Comparison of ENCODE assay signal across 1 cellular context in the genomic region with DNA sequence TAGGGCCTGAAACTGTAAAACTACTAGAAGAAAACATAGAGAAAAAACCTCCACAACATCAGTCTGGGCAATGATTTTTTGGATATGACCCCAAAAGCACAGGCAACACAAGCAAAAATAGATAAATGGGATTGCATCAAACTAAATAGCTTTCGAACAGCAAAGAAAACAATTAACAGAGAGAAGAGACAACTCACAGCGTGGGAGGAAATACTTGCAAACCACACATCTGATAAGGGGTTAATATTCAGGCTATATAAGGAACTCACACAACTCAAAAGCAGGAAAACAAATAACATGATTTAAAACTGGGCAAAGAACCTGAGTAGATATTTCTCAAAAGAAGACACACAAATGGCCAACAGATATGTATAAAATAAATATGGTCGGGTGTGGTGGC.
A peak's percentile ranks its signal among the peaks of the same experiment; 100 is the strongest.
TF ChIP-seq lines count a peak whose summit lies in the region.

No MANE protein-coding gene starts in this region.

TF ChIP-seq in K562, 482 proteins besides CTCF, POLR2A, EP300 and RAD21:
- TF ChIP-seq MTA2 (IDR thresholded peaks at IDR 0.05; ENCODE audit: low read depth) (no peak), NRF1 (conservative IDR thresholded peaks at IDR 0.05 in 1 of 2, IDR thresholded peaks at IDR 0.05 in 1 of 2) (no peak), CBFA2T3 (IDR thresholded peaks at IDR 0.05) (peak; percentile 55), ZSCAN32 (CRISPR knock-in tag; IDR thresholded peaks at IDR 0.05) (no peak), CAMTA2 (CRISPR knock-in tag; conservative IDR thresholded peaks at IDR 0.05) (no peak), SIN3B (IDR thresholded peaks at IDR 0.05; ENCODE audit: low read depth) (no peak), CBX8 (IDR thresholded peaks at IDR 0.05; ENCODE audit: borderline replicate concordance, extremely low read depth, low read depth, low read length, poor library complexity, severe bottlenecking) (no peak), TBL1XR1 (IDR thresholded peaks at IDR 0.05; ENCODE audit: low read length in 2 of 2) (0 out of 4 replicates have a peak, but pooled peaks of 1 of the 2 experiments have one; percentile 54), SMARCA4 (IDR thresholded peaks at IDR 0.05) (peak; percentile 52; the same call in 1 of the 2 replicates), DPF2 (IDR thresholded peaks at IDR 0.05) (peak; percentile 59; the same call in 1 of the 2 replicates), ZNF512 (tag; IDR thresholded peaks at IDR 0.05) (no peak), SMARCE1 (IDR thresholded peaks at IDR 0.05) (peak; percentile 73; the same call in 1 of the 2 replicates), RCOR1 (IDR thresholded peaks at IDR 0.05; ENCODE audit: borderline replicate concordance in 1 of 2, low read depth in 2 of 2, low read length in 2 of 2) (peak in 1 of 2 experiments; percentile 81; a peak in 2 of 4 replicates), ARID1B (IDR thresholded peaks at IDR 0.05) (peak; percentile 60), VEZF1 (CRISPR knock-in tag; IDR thresholded peaks at IDR 0.05) (0 out of 2 replicates have a peak, but pooled peaks have one; percentile 19), CGGBP1 (CRISPR knock-in tag; IDR thresholded peaks at IDR 0.05) (no peak), ZNF79 (CRISPR knock-in tag; IDR thresholded peaks at IDR 0.05; ENCODE audit: low read depth) (peak; percentile 90), ZNF253 (CRISPR knock-in tag; conservative IDR thresholded peaks at IDR 0.05) (no peak), ZNF583 (CRISPR knock-in tag; IDR thresholded peaks at IDR 0.05) (peak; percentile 74; the same call in 1 of the 2 replicates), HDGF (IDR thresholded peaks at IDR 0.05) (no peak), ZNF41 (CRISPR knock-in tag; conservative IDR thresholded peaks at IDR 0.05) (no peak), KLF10 (CRISPR knock-in tag; IDR thresholded peaks at IDR 0.05) (no peak), ZNF212 (CRISPR knock-in tag; IDR thresholded peaks at IDR 0.05) (no peak), HDAC2 (IDR thresholded peaks at IDR 0.05) (peak; percentile 22; the same call in 1 of the 2 replicates), KDM1A (IDR thresholded peaks at IDR 0.05) (peak; percentile 90 to 93), CEBPG (CRISPR knock-in tag; IDR thresholded peaks at IDR 0.05) (no peak), CEBPG (tag; conservative IDR thresholded peaks at IDR 0.05 in 1 of 2, IDR thresholded peaks at IDR 0.05 in 1 of 2) (0 out of 4 replicates have a peak, but pooled peaks of 1 of the 2 experiments have one; percentile 26), ARID3A (IDR thresholded peaks at IDR 0.05; ENCODE audit: borderline replicate concordance, low read depth, low read length) (peak; percentile 57; the same call in 1 of the 2 replicates), SOX6 (IDR thresholded peaks at IDR 0.05) (peak; percentile 71; the same call in 1 of the 2 replicates), TEAD1 (CRISPR knock-in tag; IDR thresholded peaks at IDR 0.05) (peak in 1 of 2 experiments; percentile 80; a peak in 1 of 4 replicates), BRCA1 (IDR thresholded peaks at IDR 0.05) (no peak), BRCA1 (CRISPR knock-in tag; IDR thresholded peaks at IDR 0.05) (no peak), FOXJ2 (tag; IDR thresholded peaks at IDR 0.05) (0 out of 2 replicates have a peak, but pooled peaks have one; percentile 37), RBFOX2 (IDR thresholded peaks at IDR 0.05; ENCODE audit: low read depth, low read length) (no peak), ZNF354B (CRISPR knock-in tag; IDR thresholded peaks at IDR 0.05) (no peak), DACH1 (IDR thresholded peaks at IDR 0.05; ENCODE audit: partially characterized antibody) (peak; percentile 77), SRF (CRISPR knock-in tag; IDR thresholded peaks at IDR 0.05) (peak in 1 of 2 experiments; percentile 73; a peak in 1 of 4 replicates), ZBTB7A (IDR thresholded peaks at IDR 0.05; ENCODE audit: borderline replicate concordance, control insufficient read depth, low read depth, low read length) (no peak), GATA2 (CRISPR knock-in tag; IDR thresholded peaks at IDR 0.05) (peak; percentile 9; the same call in 1 of the 2 replicates), PHTF2 (CRISPR knock-in tag; IDR thresholded peaks at IDR 0.05) (no peak), BDP1 (IDR thresholded peaks at IDR 0.05; ENCODE audit: insufficient read depth, insufficient read length) (no peak), HDAC1 (IDR thresholded peaks at IDR 0.05) (peak in 1 of 2 experiments; percentile 73; a peak in 2 of 4 replicates), TEAD4 (IDR thresholded peaks at IDR 0.05; ENCODE audit: low read length) (peak; percentile 72), TEAD4 (CRISPR knock-in tag; IDR thresholded peaks at IDR 0.05; ENCODE audit: borderline replicate concordance) (no peak), CTBP1 (IDR thresholded peaks at IDR 0.05; ENCODE audit: borderline replicate concordance) (no peak), KAT8 (IDR thresholded peaks at IDR 0.05; ENCODE audit: low read depth) (no peak), HDAC3 (IDR thresholded peaks at IDR 0.05; ENCODE audit: borderline replicate concordance, partially characterized antibody) (no peak), SMAD4 (CRISPR knock-in tag; conservative IDR thresholded peaks at IDR 0.05) (no peak), EGR1 (conservative IDR thresholded peaks at IDR 0.05) (peak; percentile 82), MLLT1 (IDR thresholded peaks at IDR 0.05) (peak in 1 of 2 experiments; percentile 56; a peak in 1 of 4 replicates), NCOA2 (IDR thresholded peaks at IDR 0.05; ENCODE audit: partially characterized antibody in 2 of 2) (peak in 1 of 2 experiments; percentile 6), ZNF263 (CRISPR knock-in tag; IDR thresholded peaks at IDR 0.05; ENCODE audit: borderline replicate concordance) (no peak), SIRT6 (IDR thresholded peaks at IDR 0.05; ENCODE audit: low read depth, low read length) (no peak), MNT (conservative IDR thresholded peaks at IDR 0.05) (0 out of 4 replicates have a peak, but pooled peaks of 1 of the 2 experiments have one; percentile 5), ZNF274 (IDR thresholded peaks at IDR 0.05; ENCODE audit: borderline replicate concordance, low read depth, low read length) (no peak)
- TF ChIP-seq, protein P1, sequence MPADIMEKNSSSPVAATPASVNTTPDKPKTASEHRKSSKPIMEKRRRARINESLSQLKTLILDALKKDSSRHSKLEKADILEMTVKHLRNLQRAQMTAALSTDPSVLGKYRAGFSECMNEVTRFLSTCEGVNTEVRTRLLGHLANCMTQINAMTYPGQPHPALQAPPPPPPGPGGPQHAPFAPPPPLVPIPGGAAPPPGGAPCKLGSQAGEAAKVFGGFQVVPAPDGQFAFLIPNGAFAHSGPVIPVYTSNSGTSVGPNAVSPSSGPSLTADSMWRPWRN (IDR thresholded peaks at IDR 0.05; ENCODE audit: low read depth): peak; percentile 57
- TF ChIP-seq, protein P2, sequence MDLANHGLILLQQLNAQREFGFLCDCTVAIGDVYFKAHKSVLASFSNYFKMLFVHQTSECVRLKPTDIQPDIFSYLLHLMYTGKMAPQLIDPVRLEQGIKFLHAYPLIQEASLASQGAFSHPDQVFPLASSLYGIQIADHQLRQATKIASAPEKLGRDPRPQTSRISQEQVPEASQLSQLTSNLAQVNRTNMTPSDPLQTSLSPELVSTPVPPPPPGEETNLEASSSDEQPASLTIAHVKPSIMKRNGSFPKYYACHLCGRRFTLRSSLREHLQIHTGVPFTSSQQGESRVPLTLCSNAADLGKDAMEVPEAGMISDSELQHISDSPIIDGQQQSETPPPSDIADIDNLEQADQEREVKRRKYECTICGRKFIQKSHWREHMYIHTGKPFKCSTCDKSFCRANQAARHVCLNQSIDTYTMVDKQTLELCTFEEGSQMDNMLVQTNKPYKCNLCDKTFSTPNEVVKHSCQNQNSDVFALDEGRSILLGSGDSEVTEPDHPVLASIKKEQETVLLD (IDR thresholded peaks at IDR 0.05): 0 out of 2 replicates have a peak, but pooled peaks have one; percentile 9
- TF ChIP-seq, protein P3, sequence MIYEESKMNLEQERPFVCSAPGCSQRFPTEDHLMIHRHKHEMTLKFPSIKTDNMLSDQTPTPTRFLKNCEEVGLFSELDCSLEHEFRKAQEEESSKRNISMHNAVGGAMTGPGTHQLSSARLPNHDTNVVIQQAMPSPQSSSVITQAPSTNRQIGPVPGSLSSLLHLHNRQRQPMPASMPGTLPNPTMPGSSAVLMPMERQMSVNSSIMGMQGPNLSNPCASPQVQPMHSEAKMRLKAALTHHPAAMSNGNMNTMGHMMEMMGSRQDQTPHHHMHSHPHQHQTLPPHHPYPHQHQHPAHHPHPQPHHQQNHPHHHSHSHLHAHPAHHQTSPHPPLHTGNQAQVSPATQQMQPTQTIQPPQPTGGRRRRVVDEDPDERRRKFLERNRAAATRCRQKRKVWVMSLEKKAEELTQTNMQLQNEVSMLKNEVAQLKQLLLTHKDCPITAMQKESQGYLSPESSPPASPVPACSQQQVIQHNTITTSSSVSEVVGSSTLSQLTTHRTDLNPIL (CRISPR knock-in tag; IDR thresholded peaks at IDR 0.05): no peak
